Comparison of ENCODE assay signal across 2 cellular contexts in the genomic region with DNA sequence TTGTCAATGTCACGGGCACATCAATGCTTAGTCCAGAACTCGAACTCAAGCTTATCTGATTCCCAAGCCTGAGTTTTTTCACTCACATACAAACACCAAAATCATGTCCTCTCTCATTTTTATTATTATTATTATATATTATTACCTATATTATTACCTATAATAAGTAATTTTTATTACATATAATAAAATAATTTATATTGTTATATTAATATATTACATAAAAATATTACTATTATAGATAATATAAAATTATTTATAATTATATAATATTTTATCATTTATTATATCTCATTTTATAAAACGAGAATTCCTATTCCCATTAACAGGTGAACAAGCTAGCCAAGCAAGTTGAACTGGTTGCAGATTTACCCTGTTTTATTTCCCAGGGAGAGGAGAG.
TF ChIP-seq lines count a peak whose summit lies in the region.

No MANE protein-coding gene starts in this region.

TF ChIP-seq in HCT116, 20 proteins besides CTCF, POLR2A, EP300 and RAD21:
- TF ChIP-seq EGR1 (IDR thresholded peaks at IDR 0.05; ENCODE audit: low read depth): no peak
- no peak for TF ChIP-seq JUND (IDR thresholded peaks at IDR 0.05)
- TF ChIP-seq CBX3 (IDR thresholded peaks at IDR 0.05; ENCODE audit: low read depth): no peak
- TF ChIP-seq CEBPB (IDR thresholded peaks at IDR 0.05; ENCODE audit: low read depth): no peak
- TF ChIP-seq MAX (IDR thresholded peaks at IDR 0.05): no peak
- TF ChIP-seq ELF1 (IDR thresholded peaks at IDR 0.05; ENCODE audit: borderline replicate concordance, low read depth): no peak
- no peak for TF ChIP-seq ZFX (IDR thresholded peaks at IDR 0.05)
- no peak for TF ChIP-seq YY1 (IDR thresholded peaks at IDR 0.05; ENCODE audit: extremely low read depth, insufficient replicate concordance, low read depth, low read length)
- no peak for TF ChIP-seq POLR2AphosphoS5 (IDR thresholded peaks at IDR 0.05; ENCODE audit: low read depth, low read length)
- TF ChIP-seq SIN3A (IDR thresholded peaks at IDR 0.05; ENCODE audit: low read depth): no peak
- TF ChIP-seq, protein P1, sequence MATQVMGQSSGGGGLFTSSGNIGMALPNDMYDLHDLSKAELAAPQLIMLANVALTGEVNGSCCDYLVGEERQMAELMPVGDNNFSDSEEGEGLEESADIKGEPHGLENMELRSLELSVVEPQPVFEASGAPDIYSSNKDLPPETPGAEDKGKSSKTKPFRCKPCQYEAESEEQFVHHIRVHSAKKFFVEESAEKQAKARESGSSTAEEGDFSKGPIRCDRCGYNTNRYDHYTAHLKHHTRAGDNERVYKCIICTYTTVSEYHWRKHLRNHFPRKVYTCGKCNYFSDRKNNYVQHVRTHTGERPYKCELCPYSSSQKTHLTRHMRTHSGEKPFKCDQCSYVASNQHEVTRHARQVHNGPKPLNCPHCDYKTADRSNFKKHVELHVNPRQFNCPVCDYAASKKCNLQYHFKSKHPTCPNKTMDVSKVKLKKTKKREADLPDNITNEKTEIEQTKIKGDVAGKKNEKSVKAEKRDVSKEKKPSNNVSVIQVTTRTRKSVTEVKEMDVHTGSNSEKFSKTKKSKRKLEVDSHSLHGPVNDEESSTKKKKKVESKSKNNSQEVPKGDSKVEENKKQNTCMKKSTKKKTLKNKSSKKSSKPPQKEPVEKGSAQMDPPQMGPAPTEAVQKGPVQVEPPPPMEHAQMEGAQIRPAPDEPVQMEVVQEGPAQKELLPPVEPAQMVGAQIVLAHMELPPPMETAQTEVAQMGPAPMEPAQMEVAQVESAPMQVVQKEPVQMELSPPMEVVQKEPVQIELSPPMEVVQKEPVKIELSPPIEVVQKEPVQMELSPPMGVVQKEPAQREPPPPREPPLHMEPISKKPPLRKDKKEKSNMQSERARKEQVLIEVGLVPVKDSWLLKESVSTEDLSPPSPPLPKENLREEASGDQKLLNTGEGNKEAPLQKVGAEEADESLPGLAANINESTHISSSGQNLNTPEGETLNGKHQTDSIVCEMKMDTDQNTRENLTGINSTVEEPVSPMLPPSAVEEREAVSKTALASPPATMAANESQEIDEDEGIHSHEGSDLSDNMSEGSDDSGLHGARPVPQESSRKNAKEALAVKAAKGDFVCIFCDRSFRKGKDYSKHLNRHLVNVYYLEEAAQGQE (IDR thresholded peaks at IDR 0.05; ENCODE audit: low read depth): no peak
- TF ChIP-seq EZH2 (IDR thresholded peaks at IDR 0.05): no peak
- TF ChIP-seq FOSL1 (IDR thresholded peaks at IDR 0.05; ENCODE audit: low read depth): no peak
- TF ChIP-seq EZH2phosphoT487 (IDR thresholded peaks at IDR 0.05; ENCODE audit: borderline replicate concordance): no peak
TF ChIP-seq in HCT116: peak in this region for 0.

TF ChIP-seq in H1, 55 proteins besides CTCF, POLR2A, EP300 and RAD21:
- TF ChIP-seq BRCA1 (IDR thresholded peaks at IDR 0.05; ENCODE audit: low read depth, low read length) (no peak), TEAD4 (IDR thresholded peaks at IDR 0.05; ENCODE audit: low read depth, low read length) (no peak), CTBP2 (IDR thresholded peaks at IDR 0.05; ENCODE audit: borderline replicate concordance, insufficient read depth, insufficient read length, low read length) (no peak), SIX5 (IDR thresholded peaks at IDR 0.05; ENCODE audit: low read depth, low read length) (no peak), ASH2L (IDR thresholded peaks at IDR 0.05; ENCODE audit: low read length) (no peak), SIRT6 (IDR thresholded peaks at IDR 0.05; ENCODE audit: low read length) (no peak), SUZ12 (IDR thresholded peaks at IDR 0.05; ENCODE audit: low read length) (no peak)
- TF ChIP-seq, protein P2, sequence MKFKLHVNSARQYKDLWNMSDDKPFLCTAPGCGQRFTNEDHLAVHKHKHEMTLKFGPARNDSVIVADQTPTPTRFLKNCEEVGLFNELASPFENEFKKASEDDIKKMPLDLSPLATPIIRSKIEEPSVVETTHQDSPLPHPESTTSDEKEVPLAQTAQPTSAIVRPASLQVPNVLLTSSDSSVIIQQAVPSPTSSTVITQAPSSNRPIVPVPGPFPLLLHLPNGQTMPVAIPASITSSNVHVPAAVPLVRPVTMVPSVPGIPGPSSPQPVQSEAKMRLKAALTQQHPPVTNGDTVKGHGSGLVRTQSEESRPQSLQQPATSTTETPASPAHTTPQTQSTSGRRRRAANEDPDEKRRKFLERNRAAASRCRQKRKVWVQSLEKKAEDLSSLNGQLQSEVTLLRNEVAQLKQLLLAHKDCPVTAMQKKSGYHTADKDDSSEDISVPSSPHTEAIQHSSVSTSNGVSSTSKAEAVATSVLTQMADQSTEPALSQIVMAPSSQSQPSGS (IDR thresholded peaks at IDR 0.05; ENCODE audit: low read length): no peak
